8 cellular contexts compared by ENCODE assay signal in genomic region chr11:65524747-65525658, GRCh38.
DNase-seq lines count a peak whose midpoint lies in the region; ATAC-seq and TF ChIP-seq lines count a peak whose summit lies in the region.

Gene SCYL1 (plus strand): TSS chr11:65525083. CDS start chr11:65525154, 71 bp downstream.

- no peak for TF ChIP-seq CTCF in GM10266 (IDR thresholded peaks at IDR 0.05; ENCODE audit: control insufficient read depth, insufficient read depth, low read depth, missing control alignments)

- ATAC-seq in HG02623 (IDR thresholded peaks at IDR 0.05; ENCODE audit: unreplicated experiment) (peak; percentile 70), GM18870 (IDR thresholded peaks at IDR 0.05; ENCODE audit: unreplicated experiment) (no peak)

- peak; percentile 98 for DNase-seq in GM10266 (ENCODE audit: extremely low spot score)
- DNase-seq in NCI-H526 treated with DMSO at 0.1 percent for 48 hours (lab: John Stamatoyannopoulos, UW), result peak; percentile 45
- DNase-seq in activated CD8-positive, alpha-beta memory T cell treated with anti-CD3 and anti-CD28 coated beads for 1 hour (ENCODE audit: extremely low read depth in 1 of 2, low read depth in 1 of 2), result peak; percentile 62 to 80
- DNase-seq in effector CD8-positive, alpha-beta T cell (lab: John Stamatoyannopoulos, UW), result peak; percentile 79
- DNase-seq in medulla oblongata (ENCODE audit: extremely low spot score), result peak; percentile 81
- DNase-seq in stimulated activated CD4-positive, alpha-beta T cell treated with anti-CD3 and anti-CD28 coated beads, TNF-alpha, amount 100 ng/mL, for 48 hours (ENCODE audit: low read depth in 3 of 3), result peak; percentile 70 to 80 (median 71)

Comparison
In these comparisons a context has a peak if more than half of its experiments do, and no peak if none do; other contexts are left out.
1. DNase-seq: peak in every context shown above with its lines; median percentile 98 in GM10266; 81 in medulla oblongata; 79 in effector CD8-positive, alpha-beta T cell; 71 in activated CD8-positive, alpha-beta memory T cell treated with anti-CD3 and anti-CD28 coated beads for 1 hour; 71 in stimulated activated CD4-positive, alpha-beta T cell treated with anti-CD3 and anti-CD28 coated beads, TNF-alpha, amount 100 ng/mL, for 48 hours; 45 in NCI-H526 treated with DMSO at 0.1 percent for 48 hours.